In the genomic region with DNA sequence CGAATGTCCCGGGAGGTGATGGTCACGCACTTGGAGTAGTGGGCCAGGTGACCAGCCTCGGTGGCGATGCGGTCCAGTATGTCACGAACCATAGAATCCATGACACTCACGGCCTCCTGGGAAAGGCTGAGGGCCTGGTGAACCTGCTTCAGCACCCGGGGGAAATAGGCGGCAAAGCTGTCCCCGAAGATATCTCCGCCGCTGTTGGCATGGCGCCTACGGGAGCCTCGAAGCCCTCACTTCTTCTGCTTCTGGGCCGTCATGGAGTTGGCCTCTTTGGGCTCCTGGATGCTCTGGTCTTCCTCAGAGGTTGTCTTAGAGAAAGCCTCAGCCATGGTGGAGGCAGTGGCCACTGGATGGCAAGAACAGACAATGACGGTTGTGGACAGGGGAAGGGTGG, we compare ENCODE assay signal across 4 cellular contexts. TPM values are rescaled to one million over a fixed set of nuclear protein-coding genes. Genes with fewer than 3 reads are reported as not detected.
"Had no signal": no experiment of that assay in that cellular context is flagged by ENCODE, and none has a peak within 500 bp of the region (broad histone marks: within the 10 kb centered on the region; RNA-seq: fewer than 3 reads in every experiment).

No MANE protein-coding gene starts in this region.

RNA-seq across cellular contexts. Expression of gene H2BW2, which starts 22.9 kb away (rescaled TPM):
- total RNA-seq: LHCN-M2, M059J, MCF 10A, NCI-H460 had no signal

RNA-seq across cellular contexts. Expression of gene H2BW1, which starts 49.1 kb away (rescaled TPM):
- total RNA-seq: LHCN-M2, M059J, MCF 10A, NCI-H460 had no signal

RNA-seq across cellular contexts. Expression of gene ZCCHC18, which starts 49.7 kb away (rescaled TPM):
- total RNA-seq: LHCN-M2, MCF 10A had no signal
